Comparison of ENCODE assay signal across 1 cellular context in the genomic region with DNA sequence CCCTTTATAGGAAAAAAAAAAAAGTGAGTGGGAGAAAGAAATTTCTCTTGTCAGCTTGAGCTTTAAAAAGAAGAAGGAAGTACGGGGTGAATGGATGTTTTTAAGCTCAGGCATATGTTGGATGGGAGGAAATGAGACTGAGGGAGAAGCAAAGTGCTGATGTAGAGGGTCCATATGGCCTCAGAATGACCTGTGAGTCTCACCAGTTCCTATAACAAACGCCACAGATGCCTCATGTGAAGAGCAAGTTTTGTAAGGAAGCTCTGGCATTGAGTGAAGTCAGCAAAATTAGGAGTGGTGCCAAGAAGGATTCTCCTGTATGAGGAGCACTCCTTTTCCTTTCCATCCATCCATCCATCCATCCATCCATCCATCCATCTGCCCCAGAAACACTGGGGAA.
TF ChIP-seq lines count a peak whose summit lies in the region.

No MANE protein-coding gene starts in this region.

TF ChIP-seq in SK-N-SH treated with all-trans-retinoic acid at 6 μM for 48 hours, 23 proteins besides CTCF, POLR2A, EP300 and RAD21 (continued from another document):
- TF ChIP-seq, protein P1, sequence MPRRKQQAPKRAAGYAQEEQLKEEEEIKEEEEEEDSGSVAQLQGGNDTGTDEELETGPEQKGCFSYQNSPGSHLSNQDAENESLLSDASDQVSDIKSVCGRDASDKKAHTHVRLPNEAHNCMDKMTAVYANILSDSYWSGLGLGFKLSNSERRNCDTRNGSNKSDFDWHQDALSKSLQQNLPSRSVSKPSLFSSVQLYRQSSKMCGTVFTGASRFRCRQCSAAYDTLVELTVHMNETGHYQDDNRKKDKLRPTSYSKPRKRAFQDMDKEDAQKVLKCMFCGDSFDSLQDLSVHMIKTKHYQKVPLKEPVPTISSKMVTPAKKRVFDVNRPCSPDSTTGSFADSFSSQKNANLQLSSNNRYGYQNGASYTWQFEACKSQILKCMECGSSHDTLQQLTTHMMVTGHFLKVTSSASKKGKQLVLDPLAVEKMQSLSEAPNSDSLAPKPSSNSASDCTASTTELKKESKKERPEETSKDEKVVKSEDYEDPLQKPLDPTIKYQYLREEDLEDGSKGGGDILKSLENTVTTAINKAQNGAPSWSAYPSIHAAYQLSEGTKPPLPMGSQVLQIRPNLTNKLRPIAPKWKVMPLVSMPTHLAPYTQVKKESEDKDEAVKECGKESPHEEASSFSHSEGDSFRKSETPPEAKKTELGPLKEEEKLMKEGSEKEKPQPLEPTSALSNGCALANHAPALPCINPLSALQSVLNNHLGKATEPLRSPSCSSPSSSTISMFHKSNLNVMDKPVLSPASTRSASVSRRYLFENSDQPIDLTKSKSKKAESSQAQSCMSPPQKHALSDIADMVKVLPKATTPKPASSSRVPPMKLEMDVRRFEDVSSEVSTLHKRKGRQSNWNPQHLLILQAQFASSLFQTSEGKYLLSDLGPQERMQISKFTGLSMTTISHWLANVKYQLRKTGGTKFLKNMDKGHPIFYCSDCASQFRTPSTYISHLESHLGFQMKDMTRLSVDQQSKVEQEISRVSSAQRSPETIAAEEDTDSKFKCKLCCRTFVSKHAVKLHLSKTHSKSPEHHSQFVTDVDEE (CRISPR knock-in tag; IDR thresholded peaks at IDR 0.05) = no peak
- no peak for TF ChIP-seq SNAI2 (CRISPR knock-in tag; IDR thresholded peaks at IDR 0.05)
- no peak for TF ChIP-seq ZNF8 (CRISPR knock-in tag; IDR thresholded peaks at IDR 0.05)
- TF ChIP-seq TOX (CRISPR knock-in tag; IDR thresholded peaks at IDR 0.05; ENCODE audit: borderline replicate concordance) = no peak
